9 cellular contexts compared by ENCODE assay signal in genomic region chr4:47031713-47032404, GRCh38. TPM values are rescaled to one million over a fixed set of nuclear protein-coding genes. Genes with fewer than 3 reads are reported as not detected.
A peak's percentile ranks its signal among the peaks of the same experiment; 100 is the strongest.
DNase-seq lines count a peak whose midpoint lies in the region; ATAC-seq and TF ChIP-seq lines count a peak whose summit lies in the region.
"Had no signal": no experiment of that assay in that cellular context is flagged by ENCODE, and none has a peak within 500 bp of the region (broad histone marks: within the 10 kb centered on the region; RNA-seq: fewer than 3 reads in every experiment).

No MANE protein-coding gene starts in this region.

- peak overlapping the region; percentile 87 for H3K4me2 ChIP-seq in GM23338

- H3K4me3 Mint-ChIP-seq in GM23338 = peak overlapping the region; percentile 87
- peak overlapping the region; percentile 52 for H3K4me3 Mint-ChIP-seq in activated CD8-positive, alpha-beta T cell treated with anti-CD3 and anti-CD28 coated beads for 36 hours

- no peak overlapping the region for H3K27ac Mint-ChIP-seq in GM23338
- H3K27ac Mint-ChIP-seq in activated CD8-positive, alpha-beta T cell treated with anti-CD3 and anti-CD28 coated beads for 36 hours = no peak overlapping the region

- no peaks in the 10 kb centered on the region for H3K79me2 ChIP-seq in GM23338 (replicated peaks; ENCODE audit: insufficient read depth)

- no peaks in the 10 kb centered on the region for H3K36me3 Mint-ChIP-seq in GM23338 (ENCODE audit: low read depth)
- H3K36me3 Mint-ChIP-seq in activated CD8-positive, alpha-beta T cell treated with anti-CD3 and anti-CD28 coated beads for 36 hours (ENCODE audit: low read depth) = no peaks in the 10 kb centered on the region

- H3K27ac ChIP-seq in GM23338 (ENCODE audit: low read depth) (no peak overlapping the region), cardiac muscle cell (no peak overlapping the region)
- H3K27ac ChIP-seq: adrenal gland had no signal

- H4K20me1 ChIP-seq in GM23338 (replicated peaks; ENCODE audit: insufficient read depth) = no peaks in the 10 kb centered on the region

- no peaks in the 10 kb centered on the region for H3K9me3 ChIP-seq in cardiac muscle cell (ENCODE audit: low read depth)
- H3K9me3 ChIP-seq: adrenal gland had no signal

- no peaks in the 10 kb centered on the region for H3K36me3 ChIP-seq in GM23338 (ENCODE audit: insufficient read depth)
- H3K36me3 ChIP-seq in cardiac muscle cell = no peaks in the 10 kb centered on the region
- H3K36me3 ChIP-seq: adrenal gland had no signal

- H2AFZ ChIP-seq in GM23338 = peak overlapping the region; percentile 100

- peaks cover 10% of the 10 kb centered on the region; the same call in 2 of the 3 replicates for H3K4me1 Mint-ChIP-seq in GM23338
- H3K4me1 Mint-ChIP-seq in activated CD8-positive, alpha-beta T cell treated with anti-CD3 and anti-CD28 coated beads for 36 hours (ENCODE audit: low read depth) = peaks cover 19% of the 10 kb centered on the region

- H3K27me3 ChIP-seq in GM23338 (ENCODE audit: insufficient read depth) (peaks cover 12% of the 10 kb centered on the region), cardiac muscle cell (peaks cover 19% of the 10 kb centered on the region)

- peaks cover 11% of the 10 kb centered on the region for H3K4me1 ChIP-seq in GM23338 (ENCODE audit: insufficient read depth)
- H3K4me1 ChIP-seq in cardiac muscle cell (ENCODE audit: low read depth) = no peaks in the 10 kb centered on the region
- H3K4me1 ChIP-seq: adrenal gland had no signal

- intact Hi-C loops in activated CD8-positive, alpha-beta T cell treated with anti-CD3 and anti-CD28 coated beads for 36 hours (cut with micrococcal nuclease) = loop anchor here (2.0 to 10.0 kb wide), 2 partner anchors 99 to 187 kb away; no protein-coding TSS in a partner anchor

- H3K9me2 ChIP-seq in GM23338 (ENCODE audit: insufficient read depth) = no peaks in the 10 kb centered on the region

- no peaks in the 10 kb centered on the region; the same call in 1 of the 2 replicates for H3F3A ChIP-seq in GM23338 (replicated peaks; ENCODE audit: low read depth)

- no peaks in the 10 kb centered on the region for H3K9me3 Mint-ChIP-seq in GM23338
- H3K9me3 Mint-ChIP-seq in activated CD8-positive, alpha-beta T cell treated with anti-CD3 and anti-CD28 coated beads for 36 hours = no peaks in the 10 kb centered on the region

- no peak for TF ChIP-seq CTCF in AG09309 (IDR thresholded peaks at IDR 0.05; ENCODE audit: control insufficient read depth, insufficient read depth, low read depth, low read length, missing control alignments)
- TF ChIP-seq CTCF in GM23338 (conservative IDR thresholded peaks at IDR 0.05; ENCODE audit: low read depth in 2 of 2) = no peak
- TF ChIP-seq CTCF in activated CD8-positive, alpha-beta T cell treated with anti-CD3 and anti-CD28 coated beads for 36 hours (IDR thresholded peaks at IDR 0.05) = no peak
- TF ChIP-seq CTCF in cardiac muscle cell (IDR thresholded peaks at IDR 0.05; ENCODE audit: low read depth, low read length) = no peak

- H3K27me3 Mint-ChIP-seq in GM23338 (ENCODE audit: insufficient read depth, low read depth, poor library complexity) = peaks cover 20% of the 10 kb centered on the region
- H3K27me3 Mint-ChIP-seq in activated CD8-positive, alpha-beta T cell treated with anti-CD3 and anti-CD28 coated beads for 36 hours = peaks cover 28% of the 10 kb centered on the region

- ATAC-seq in GM23338 (peak; percentile 18), GM18873 (IDR thresholded peaks at IDR 0.05; ENCODE audit: low FRiP score, unreplicated experiment) (no peak)
- peak; percentile 32 for ATAC-seq in activated CD8-positive, alpha-beta T cell treated with anti-CD3 and anti-CD28 coated beads for 36 hours

- POLR2A ChIA-PET in activated CD8-positive, alpha-beta T cell treated with anti-CD3 and anti-CD28 coated beads for 36 hours (lab: Charles Lee) = no interaction called here

- CTCF ChIA-PET in activated CD8-positive, alpha-beta T cell treated with anti-CD3 and anti-CD28 coated beads for 36 hours (lab: Charles Lee) = interaction anchor here (0.9 to 1.9 kb wide), 5 partner anchors 21 to 220 kb away, joined by 3 to 9 read pairs (median 4); no protein-coding TSS in a partner anchor

- DNase-seq in AG09309 (ENCODE audit: low read depth) (no peak), GM23338 (ENCODE audit: low spot score) (no peak), cardiac muscle cell (ENCODE audit: low read depth in 1 of 2, low spot score in 1 of 2) (peak in 1 of 2 donors; percentile 7), putamen (ENCODE audit: low spot score) (peak; percentile 37), NCI-H2227 (lab: John Stamatoyannopoulos, UW; ENCODE audit: unreplicated experiment) (no peak), NCI-H146 treated with DMSO at 0.1 percent for 48 hours (lab: John Stamatoyannopoulos, UW; ENCODE audit: unreplicated experiment) (no peak)
- peak; percentile 26 for DNase-seq in activated CD8-positive, alpha-beta T cell treated with anti-CD3 and anti-CD28 coated beads for 36 hours

- peak overlapping the region; percentile 37; the same call in 1 of the 2 replicates for H3K4me3 ChIP-seq in AG09309 (ENCODE audit: control insufficient read depth, low read depth, low read length)
- peak overlapping the region; percentile 69 for H3K4me3 ChIP-seq in GM23338
- peak overlapping the region; percentile 66 for H3K4me3 ChIP-seq in cardiac muscle cell

TF ChIP-seq in GM23338, 12 proteins besides CTCF, POLR2A, EP300 and RAD21:
- TF ChIP-seq ZNF331 (CRISPR knock-in tag; IDR thresholded peaks at IDR 0.05; ENCODE audit: low read depth) (no peak), CREB1 (CRISPR knock-in tag; IDR thresholded peaks at IDR 0.05; ENCODE audit: low read depth) (no peak), STAT1 (IDR thresholded peaks at IDR 0.05; ENCODE audit: unreplicated experiment) (no peak), JUNB (IDR thresholded peaks at IDR 0.05; ENCODE audit: unreplicated experiment) (no peak), NANOG (IDR thresholded peaks at IDR 0.05; ENCODE audit: borderline replicate concordance) (no peak), POLR2AphosphoS5 (IDR thresholded peaks at IDR 0.05; ENCODE audit: low read depth) (no peak), EZH2phosphoT487 (IDR thresholded peaks at IDR 0.05; ENCODE audit: unreplicated experiment) (no peak)
- TF ChIP-seq, protein P1, sequence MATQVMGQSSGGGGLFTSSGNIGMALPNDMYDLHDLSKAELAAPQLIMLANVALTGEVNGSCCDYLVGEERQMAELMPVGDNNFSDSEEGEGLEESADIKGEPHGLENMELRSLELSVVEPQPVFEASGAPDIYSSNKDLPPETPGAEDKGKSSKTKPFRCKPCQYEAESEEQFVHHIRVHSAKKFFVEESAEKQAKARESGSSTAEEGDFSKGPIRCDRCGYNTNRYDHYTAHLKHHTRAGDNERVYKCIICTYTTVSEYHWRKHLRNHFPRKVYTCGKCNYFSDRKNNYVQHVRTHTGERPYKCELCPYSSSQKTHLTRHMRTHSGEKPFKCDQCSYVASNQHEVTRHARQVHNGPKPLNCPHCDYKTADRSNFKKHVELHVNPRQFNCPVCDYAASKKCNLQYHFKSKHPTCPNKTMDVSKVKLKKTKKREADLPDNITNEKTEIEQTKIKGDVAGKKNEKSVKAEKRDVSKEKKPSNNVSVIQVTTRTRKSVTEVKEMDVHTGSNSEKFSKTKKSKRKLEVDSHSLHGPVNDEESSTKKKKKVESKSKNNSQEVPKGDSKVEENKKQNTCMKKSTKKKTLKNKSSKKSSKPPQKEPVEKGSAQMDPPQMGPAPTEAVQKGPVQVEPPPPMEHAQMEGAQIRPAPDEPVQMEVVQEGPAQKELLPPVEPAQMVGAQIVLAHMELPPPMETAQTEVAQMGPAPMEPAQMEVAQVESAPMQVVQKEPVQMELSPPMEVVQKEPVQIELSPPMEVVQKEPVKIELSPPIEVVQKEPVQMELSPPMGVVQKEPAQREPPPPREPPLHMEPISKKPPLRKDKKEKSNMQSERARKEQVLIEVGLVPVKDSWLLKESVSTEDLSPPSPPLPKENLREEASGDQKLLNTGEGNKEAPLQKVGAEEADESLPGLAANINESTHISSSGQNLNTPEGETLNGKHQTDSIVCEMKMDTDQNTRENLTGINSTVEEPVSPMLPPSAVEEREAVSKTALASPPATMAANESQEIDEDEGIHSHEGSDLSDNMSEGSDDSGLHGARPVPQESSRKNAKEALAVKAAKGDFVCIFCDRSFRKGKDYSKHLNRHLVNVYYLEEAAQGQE (IDR thresholded peaks at IDR 0.05; ENCODE audit: unreplicated experiment) = no peak
- TF ChIP-seq, protein P2, sequence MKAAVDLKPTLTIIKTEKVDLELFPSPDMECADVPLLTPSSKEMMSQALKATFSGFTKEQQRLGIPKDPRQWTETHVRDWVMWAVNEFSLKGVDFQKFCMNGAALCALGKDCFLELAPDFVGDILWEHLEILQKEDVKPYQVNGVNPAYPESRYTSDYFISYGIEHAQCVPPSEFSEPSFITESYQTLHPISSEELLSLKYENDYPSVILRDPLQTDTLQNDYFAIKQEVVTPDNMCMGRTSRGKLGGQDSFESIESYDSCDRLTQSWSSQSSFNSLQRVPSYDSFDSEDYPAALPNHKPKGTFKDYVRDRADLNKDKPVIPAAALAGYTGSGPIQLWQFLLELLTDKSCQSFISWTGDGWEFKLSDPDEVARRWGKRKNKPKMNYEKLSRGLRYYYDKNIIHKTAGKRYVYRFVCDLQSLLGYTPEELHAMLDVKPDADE (IDR thresholded peaks at IDR 0.05) = no peak
TF ChIP-seq in GM23338: peak in this region for 0.

RNA-seq across cellular contexts. Expression of gene GABRB1, which starts 0.5 kb away (rescaled TPM):
- total RNA-seq in GM23338 (2014; rRNA removed; shearing (Covaris generic)) = 0.97 and 1.0 TPM in 2 replicates
- 0.14 and 0.26 TPM in 2 replicates for polyA plus RNA-seq in GM23338 (2016; fragmentation: Nextera tagmentation; extraction: Ambion mirVana)
- total RNA-seq in activated CD8-positive, alpha-beta T cell treated with anti-CD3 and anti-CD28 coated beads for 36 hours = not detected
- total RNA-seq in cardiac muscle cell = 0.42 and 0.67 TPM in 2 replicates
- polyA plus RNA-seq in cardiac muscle cell = 1.1 and 1.5 TPM in 2 replicates

RNA-seq across cellular contexts. Expression of gene GABRA4, which starts 38.5 kb away (rescaled TPM):
- total RNA-seq in GM23338 (2014; rRNA removed; shearing (Covaris generic)) = 0.50 and 1.5 TPM in 2 replicates
- polyA plus RNA-seq in GM23338 (2016; fragmentation: Nextera tagmentation; extraction: Ambion mirVana) (0.61 and 1.9 TPM in 2 replicates), cardiac muscle cell (0.42 and 0.45 TPM in 2 replicates)
- total RNA-seq in activated CD8-positive, alpha-beta T cell treated with anti-CD3 and anti-CD28 coated beads for 36 hours = not detected
- total RNA-seq in cardiac muscle cell = 0.03 and 0.28 TPM in 2 replicates

Comparison
In these comparisons a context has a peak if more than half of its experiments do, and no peak if none do; other contexts are left out.
1. DNase-seq: peak in activated CD8-positive, alpha-beta T cell treated with anti-CD3 and anti-CD28 coated beads for 36 hours (single experiment) and putamen (single experiment); none in AG09309 (single experiment), GM23338 (single experiment), NCI-H2227 (single experiment) and NCI-H146 treated with DMSO at 0.1 percent for 48 hours (single experiment).
2. Peak in every context shown above with its lines, with median percentiles within 50 percentile points of each other: H3K4me3 ChIP-seq.